ENCODE assay signal across 8 cellular contexts in the genomic region with DNA sequence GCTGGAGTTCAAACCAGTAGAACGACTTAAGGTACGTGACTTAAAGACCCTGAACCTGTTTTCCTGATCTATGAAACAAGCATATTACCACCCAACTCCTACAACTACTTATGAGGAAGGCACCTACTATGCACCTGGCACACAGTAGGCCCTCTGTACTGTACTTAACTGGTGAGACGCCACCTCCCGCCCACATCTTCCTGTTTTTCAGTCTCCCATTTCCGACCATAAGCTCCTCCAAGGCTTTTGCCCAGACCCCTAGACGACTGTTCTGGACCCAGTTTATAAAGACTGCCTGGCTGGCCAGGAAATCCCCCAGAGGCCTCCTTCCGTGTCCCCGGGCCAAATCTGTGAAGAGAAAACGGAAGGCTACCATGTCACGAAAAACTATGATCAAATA. TPM values are rescaled to one million over a fixed set of nuclear protein-coding genes. Genes with fewer than 3 reads are reported as not detected.
A peak's percentile ranks its signal among the peaks of the same experiment; 100 is the strongest.
DNase-seq lines count a peak whose midpoint lies in the region; ATAC-seq and TF ChIP-seq lines count a peak whose summit lies in the region.

No MANE protein-coding gene starts in this region.

- no peak for ATAC-seq in central memory CD8-positive, alpha-beta T cell (replicated peaks; ENCODE audit: extremely low read depth, poor library complexity, severe bottlenecking)
- no peak for ATAC-seq in naive thymus-derived CD8-positive, alpha-beta T cell
- ATAC-seq in mucosa of descending colon: no peak
- no peak for ATAC-seq in SK-N-SH treated with all-trans-retinoic acid at 6 μM for 48 hours

- no peak overlapping the region for H3K27ac Mint-ChIP-seq in CD4-positive, alpha-beta memory T cell
- H3K27ac Mint-ChIP-seq in central memory CD8-positive, alpha-beta T cell (ENCODE audit: low read depth): no peak overlapping the region
- H3K27ac Mint-ChIP-seq in naive thymus-derived CD8-positive, alpha-beta T cell: peak overlapping the region in 1 of 10 donors; percentile 63

- H3K27me3 ChIP-seq in CD4-positive, alpha-beta memory T cell (ENCODE audit: insufficient read depth, low read length): peaks cover 22% of the 10 kb centered on the region
- H3K27me3 ChIP-seq in HL-60 (ENCODE audit: insufficient read depth, poor library complexity, severe bottlenecking): peaks cover 5% of the 10 kb centered on the region
- peaks cover 29% of the 10 kb centered on the region for H3K27me3 ChIP-seq in adrenal gland

- intact Hi-C loops in CD4-positive, alpha-beta memory T cell (cut with micrococcal nuclease): no loop called here
- intact Hi-C loops in adrenal gland (cut with DNase I) (no loop called here), mucosa of descending colon (cut with DNase I, micrococcal nuclease) (no loop called here)

- 41 to 56% (median 43%) methylated on average over 10 of the region's 10 CpGs for WGBS in adrenal gland, 4 donors

- no peaks in the 10 kb centered on the region for H3K36me3 ChIP-seq in CD4-positive, alpha-beta memory T cell (ENCODE audit: insufficient read depth, low read length)
- H3K36me3 ChIP-seq in adrenal gland (replicated peaks in 1 of 2): no peaks in the 10 kb centered on the region
- no peaks in the 10 kb centered on the region for H3K36me3 ChIP-seq in mucosa of descending colon (ENCODE audit: low read depth)

- H3K9me3 ChIP-seq in CD4-positive, alpha-beta memory T cell (ENCODE audit: control insufficient read depth in 1 of 2, low read length in 2 of 2): no peaks in the 10 kb centered on the region
- H3K9me3 ChIP-seq in adrenal gland (replicated peaks in 1 of 3) (no peaks in the 10 kb centered on the region), mucosa of descending colon (no peaks in the 10 kb centered on the region)

- H3K4me1 Mint-ChIP-seq in CD4-positive, alpha-beta memory T cell: peaks cover 6 to 11% (median 8%) of the 10 kb centered on the region in 4 donors
- H3K4me1 Mint-ChIP-seq in central memory CD8-positive, alpha-beta T cell: peaks cover 5% of the 10 kb centered on the region
- H3K4me1 Mint-ChIP-seq in naive thymus-derived CD8-positive, alpha-beta T cell: peaks cover 8 to 11% (median 10%) of the 10 kb centered on the region in 4 donors

- no peak for DNase-seq in CD4-positive, alpha-beta memory T cell
- peak in 1 of 2 experiments; percentile 10 for DNase-seq in HL-60 (ENCODE audit: low read depth in 1 of 2, low spot score in 1 of 2)
- no peak for DNase-seq in central memory CD8-positive, alpha-beta T cell (ENCODE audit: low spot score in 2 of 2)
- no peak for DNase-seq in naive thymus-derived CD8-positive, alpha-beta T cell
- no peak for DNase-seq in kidney glomerular epithelial cell (lab: John Stamatoyannopoulos, UW)
- DNase-seq in adrenal gland: no peak
- no peak for DNase-seq in mucosa of descending colon

- peak overlapping the region in 7 of 8 donors; percentile 52 to 76 (median 61) for H3K4me3 Mint-ChIP-seq in CD4-positive, alpha-beta memory T cell
- peak overlapping the region; percentile 16 for H3K4me3 Mint-ChIP-seq in central memory CD8-positive, alpha-beta T cell
- H3K4me3 Mint-ChIP-seq in naive thymus-derived CD8-positive, alpha-beta T cell: peak overlapping the region; percentile 40 to 81 (median 72)

- CTCF ChIA-PET in CD4-positive, alpha-beta memory T cell (lab: Charles Lee; ENCODE audit: partially characterized antibody): no interaction called here

- no peak for TF ChIP-seq CTCF in HL-60 (IDR thresholded peaks at IDR 0.05; ENCODE audit: insufficient read depth, low read length)
- TF ChIP-seq CTCF in adrenal gland (IDR thresholded peaks at IDR 0.05): no peak
- TF ChIP-seq CTCF in mucosa of descending colon (IDR thresholded peaks at IDR 0.05): no peak

- H3K27me3 Mint-ChIP-seq in CD4-positive, alpha-beta memory T cell: peaks cover 38 to 47% of the 10 kb centered on the region in 2 donors
- peaks cover 54% of the 10 kb centered on the region for H3K27me3 Mint-ChIP-seq in central memory CD8-positive, alpha-beta T cell
- H3K27me3 Mint-ChIP-seq in naive thymus-derived CD8-positive, alpha-beta T cell: peaks cover 32 to 56% (median 43%) of the 10 kb centered on the region in 5 donors

- H3K4me1 ChIP-seq in CD4-positive, alpha-beta memory T cell (ENCODE audit: insufficient read depth, low read length): peaks cover 15% of the 10 kb centered on the region
- H3K4me1 ChIP-seq in adrenal gland (replicated peaks in 1 of 2) (peaks cover 13 to 21% of the 10 kb centered on the region in 2 donors), mucosa of descending colon (ENCODE audit: low read depth) (peaks cover 8% of the 10 kb centered on the region)

- peaks cover 0 to 3% (median 0%) of the 10 kb centered on the region in 8 donors for H3K9me3 Mint-ChIP-seq in CD4-positive, alpha-beta memory T cell
- no peaks in the 10 kb centered on the region for H3K9me3 Mint-ChIP-seq in central memory CD8-positive, alpha-beta T cell
- H3K9me3 Mint-ChIP-seq in naive thymus-derived CD8-positive, alpha-beta T cell: no peaks in the 10 kb centered on the region

- POLR2A ChIA-PET in CD4-positive, alpha-beta memory T cell (lab: Charles Lee; ENCODE audit: partially characterized antibody): no interaction called here
- POLR2A ChIA-PET in naive thymus-derived CD8-positive, alpha-beta T cell (lab: Charles Lee): no interaction called here

- H3K36me3 Mint-ChIP-seq in CD4-positive, alpha-beta memory T cell: no peaks in the 10 kb centered on the region
- H3K36me3 Mint-ChIP-seq in central memory CD8-positive, alpha-beta T cell (ENCODE audit: insufficient read depth): peaks cover 3% of the 10 kb centered on the region
- H3K36me3 Mint-ChIP-seq in naive thymus-derived CD8-positive, alpha-beta T cell: no peaks in the 10 kb centered on the region

- H3K27ac ChIP-seq in CD4-positive, alpha-beta memory T cell (ENCODE audit: low read depth, low read length): no peak overlapping the region
- H3K27ac ChIP-seq in HL-60 (replicated peaks): no peak overlapping the region
- H3K27ac ChIP-seq in adrenal gland: no peak overlapping the region

- no peak overlapping the region for H3K4me3 ChIP-seq in CD4-positive, alpha-beta memory T cell (ENCODE audit: low read length in 2 of 2)
- peak overlapping the region; percentile 47 for H3K4me3 ChIP-seq in HL-60 (replicated peaks; ENCODE audit: insufficient read depth, low read length)
- peak overlapping the region in 1 of 4 donors; percentile 43 for H3K4me3 ChIP-seq in adrenal gland
- H3K4me3 ChIP-seq in mucosa of descending colon: no peak overlapping the region

- TF ChIP-seq POLR2A in adrenal gland (IDR thresholded peaks at IDR 0.05): no peak

TF ChIP-seq in SK-N-SH treated with all-trans-retinoic acid at 6 μM for 48 hours, 23 proteins besides CTCF, POLR2A, EP300 and RAD21:
- TF ChIP-seq, protein P1, sequence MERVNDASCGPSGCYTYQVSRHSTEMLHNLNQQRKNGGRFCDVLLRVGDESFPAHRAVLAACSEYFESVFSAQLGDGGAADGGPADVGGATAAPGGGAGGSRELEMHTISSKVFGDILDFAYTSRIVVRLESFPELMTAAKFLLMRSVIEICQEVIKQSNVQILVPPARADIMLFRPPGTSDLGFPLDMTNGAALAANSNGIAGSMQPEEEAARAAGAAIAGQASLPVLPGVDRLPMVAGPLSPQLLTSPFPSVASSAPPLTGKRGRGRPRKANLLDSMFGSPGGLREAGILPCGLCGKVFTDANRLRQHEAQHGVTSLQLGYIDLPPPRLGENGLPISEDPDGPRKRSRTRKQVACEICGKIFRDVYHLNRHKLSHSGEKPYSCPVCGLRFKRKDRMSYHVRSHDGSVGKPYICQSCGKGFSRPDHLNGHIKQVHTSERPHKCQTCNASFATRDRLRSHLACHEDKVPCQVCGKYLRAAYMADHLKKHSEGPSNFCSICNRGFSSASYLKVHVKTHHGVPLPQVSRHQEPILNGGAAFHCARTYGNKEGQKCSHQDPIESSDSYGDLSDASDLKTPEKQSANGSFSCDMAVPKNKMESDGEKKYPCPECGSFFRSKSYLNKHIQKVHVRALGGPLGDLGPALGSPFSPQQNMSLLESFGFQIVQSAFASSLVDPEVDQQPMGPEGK (CRISPR knock-in tag; IDR thresholded peaks at IDR 0.05; ENCODE audit: borderline replicate concordance): no peak

RNA-seq across cellular contexts. Expression of gene GALNT14, which starts 1.5 kb away (rescaled TPM):
- under 1 TPM in 1 of 2 experiments, not detected in 1; 0.32 TPM for total RNA-seq in CD4-positive, alpha-beta memory T cell
- polyA plus RNA-seq in CD4-positive, alpha-beta memory T cell: not detected
- under 1 TPM in 1 of 2 experiments, not detected in 1; 0.36 TPM for total RNA-seq in naive thymus-derived CD8-positive, alpha-beta T cell
- not detected for polyA plus RNA-seq in naive thymus-derived CD8-positive, alpha-beta T cell
- 1 to 10 TPM in 3 of 8 donors, under 1 TPM in 3, not detected in 2; 0.39 to 8.9 (median 1.3) TPM for total RNA-seq in adrenal gland
- polyA plus RNA-seq in adrenal gland: 1 to 10 TPM; 1.6 to 3.5 (median 2.6) TPM
- under 1 TPM in 1 of 3 donors, not detected in 2; 0.75 TPM for total RNA-seq in mucosa of descending colon

Comparison
In these comparisons a context has a peak if more than half of its experiments do, and no peak if none do; other contexts are left out.
1. H3K4me3 Mint-ChIP-seq: peak in every context shown above with its lines; median percentile 72 in naive thymus-derived CD8-positive, alpha-beta T cell; 61 in CD4-positive, alpha-beta memory T cell; 16 in central memory CD8-positive, alpha-beta T cell.